Comparison of ENCODE assay signal across 11 cellular contexts in the genomic region with DNA sequence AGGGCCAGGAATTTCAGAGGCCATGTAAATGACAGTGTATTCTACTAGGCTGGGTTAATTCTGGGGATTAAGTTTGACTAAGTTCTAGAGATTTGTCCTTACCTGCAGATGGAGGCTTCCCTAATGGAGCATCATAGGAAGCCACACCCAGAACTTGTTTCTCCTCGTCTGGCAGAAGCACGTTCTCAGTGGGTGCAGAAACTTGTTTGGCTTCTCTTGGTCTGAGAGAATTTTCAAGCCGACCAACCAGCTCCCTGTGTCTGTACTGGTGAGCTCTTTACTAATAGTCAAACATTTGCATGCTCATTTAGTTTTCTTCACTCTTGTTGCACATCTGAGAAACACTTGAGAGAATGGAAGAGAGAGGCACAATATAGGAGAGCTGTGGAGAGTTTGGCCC. TPM values are rescaled to one million over a fixed set of nuclear protein-coding genes. Genes with fewer than 3 reads are reported as not detected.
DNase-seq lines count a peak whose midpoint lies in the region; ATAC-seq and TF ChIP-seq lines count a peak whose summit lies in the region.
"Had no signal": no experiment of that assay in that cellular context is flagged by ENCODE, and none has a peak within 500 bp of the region (broad histone marks: within the 10 kb centered on the region; RNA-seq: fewer than 3 reads in every experiment).

No MANE protein-coding gene starts in this region.

- POLR2A ChIA-PET in activated CD8-positive, alpha-beta T cell treated with anti-CD3 and anti-CD28 coated beads for 36 hours (lab: Charles Lee): interaction anchor here (0.5 to 2.8 kb wide), 2 partner anchors 21 to 49 kb away, joined by 3 to 10 read pairs; a partner anchor contains a TSS

- H3K4me3 Mint-ChIP-seq in CD4-positive, CD25-positive, alpha-beta regulatory T cell: peak overlapping the region; percentile 90 to 95 (median 94)
- peak overlapping the region; percentile 54 for H3K4me3 Mint-ChIP-seq in activated CD8-positive, alpha-beta T cell treated with anti-CD3 and anti-CD28 coated beads for 36 hours
- peak overlapping the region; percentile 76 for H3K4me3 Mint-ChIP-seq in memory B cell

- TF ChIP-seq CTCF in activated CD8-positive, alpha-beta T cell treated with anti-CD3 and anti-CD28 coated beads for 36 hours (IDR thresholded peaks at IDR 0.05): no peak
- no peak for TF ChIP-seq CTCF in psoas muscle (IDR thresholded peaks at IDR 0.05)
- no peak for TF ChIP-seq CTCF in lower lobe of right lung (IDR thresholded peaks at IDR 0.05)

- peaks cover 13% of the 10 kb centered on the region for H3K27me3 Mint-ChIP-seq in CD4-positive, CD25-positive, alpha-beta regulatory T cell
- no peaks in the 10 kb centered on the region for H3K27me3 Mint-ChIP-seq in activated CD8-positive, alpha-beta T cell treated with anti-CD3 and anti-CD28 coated beads for 36 hours
- no peaks in the 10 kb centered on the region for H3K27me3 Mint-ChIP-seq in memory B cell

- H3K4me1 ChIP-seq in CD4-positive, CD25-positive, alpha-beta regulatory T cell (ENCODE audit: control insufficient read depth, insufficient read depth, low read length, poor library complexity, severe bottlenecking): peaks cover 20% of the 10 kb centered on the region
- H3K4me1 ChIP-seq in psoas muscle: no peaks in the 10 kb centered on the region
- H3K4me1 ChIP-seq in lower lobe of right lung: peaks cover 13% of the 10 kb centered on the region

- ATAC-seq in CD4-positive, CD25-positive, alpha-beta regulatory T cell (ENCODE audit: low read depth in 2 of 2): no peak
- ATAC-seq in GM21717 (IDR thresholded peaks at IDR 0.05; ENCODE audit: unreplicated experiment) (peak; percentile 31), memory B cell (ENCODE audit: low read depth) (no peak), psoas muscle (no peak), lower lobe of right lung (no peak)
- ATAC-seq in activated CD8-positive, alpha-beta T cell treated with anti-CD3 and anti-CD28 coated beads for 36 hours: no peak

- H3K9me3 ChIP-seq in CD4-positive, CD25-positive, alpha-beta regulatory T cell (ENCODE audit: control insufficient read depth in 2 of 2, low read length in 2 of 2): no peaks in the 10 kb centered on the region
- H3K9me3 ChIP-seq in psoas muscle (no peaks in the 10 kb centered on the region), lower lobe of right lung (no peaks in the 10 kb centered on the region)

- no peak overlapping the region for H3K4me3 ChIP-seq in CD4-positive, CD25-positive, alpha-beta regulatory T cell (ENCODE audit: low read depth, low read length)
- H3K4me3 ChIP-seq in psoas muscle: no peak overlapping the region
- H3K4me3 ChIP-seq in lower lobe of right lung: no peak overlapping the region

- no peaks in the 10 kb centered on the region for H3K36me3 ChIP-seq in CD4-positive, CD25-positive, alpha-beta regulatory T cell (ENCODE audit: control insufficient read depth, insufficient read depth, low read length)
- H3K36me3 ChIP-seq in psoas muscle (ENCODE audit: insufficient read depth in 1 of 2, low read depth in 1 of 2): no peaks in the 10 kb centered on the region
- no peaks in the 10 kb centered on the region for H3K36me3 ChIP-seq in lower lobe of right lung

- no peak overlapping the region for H3K27ac ChIP-seq in CD4-positive, CD25-positive, alpha-beta regulatory T cell (ENCODE audit: insufficient read depth, low read length, poor library complexity, severe bottlenecking)
- H3K27ac ChIP-seq in psoas muscle: no peak overlapping the region
- H3K27ac ChIP-seq in lower lobe of right lung: no peak overlapping the region

- peaks cover 0 to 2% (median 0%) of the 10 kb centered on the region in 7 donors for H3K9me3 Mint-ChIP-seq in CD4-positive, CD25-positive, alpha-beta regulatory T cell
- H3K9me3 Mint-ChIP-seq in activated CD8-positive, alpha-beta T cell treated with anti-CD3 and anti-CD28 coated beads for 36 hours: no peaks in the 10 kb centered on the region
- H3K9me3 Mint-ChIP-seq in memory B cell: no peaks in the 10 kb centered on the region

- H3K36me3 Mint-ChIP-seq in CD4-positive, CD25-positive, alpha-beta regulatory T cell: no peaks in the 10 kb centered on the region
- no peaks in the 10 kb centered on the region for H3K36me3 Mint-ChIP-seq in activated CD8-positive, alpha-beta T cell treated with anti-CD3 and anti-CD28 coated beads for 36 hours (ENCODE audit: low read depth)
- H3K36me3 Mint-ChIP-seq in memory B cell: peaks cover 2% of the 10 kb centered on the region

- intact Hi-C loops in activated CD8-positive, alpha-beta T cell treated with anti-CD3 and anti-CD28 coated beads for 36 hours (cut with micrococcal nuclease): no loop called here
- intact Hi-C loops in psoas muscle (cut with DNase I) (loop anchor here in 1 of 2 donors (2.0 kb wide), 1 partner anchor 21 kb away; a partner anchor contains a TSS), lower lobe of right lung (cut with DNase I) (no loop called here)

- DNase-seq in CD4-positive, CD25-positive, alpha-beta regulatory T cell: no peak
- no peak for DNase-seq in activated CD8-positive, alpha-beta T cell treated with anti-CD3 and anti-CD28 coated beads for 36 hours
- DNase-seq in memory B cell (ENCODE audit: low spot score in 2 of 2): no peak
- no peak for DNase-seq in A172 (ENCODE audit: low spot score)
- DNase-seq in psoas muscle: no peak
- no peak for DNase-seq in lower lobe of right lung
- DNase-seq in NCI-H146 (lab: John Stamatoyannopoulos, UW): no peak
- DNase-seq: effector memory CD4-positive, alpha-beta T cell; HCEC 1CT; NCI-H187 treated with DMSO at 0.1 percent for 48 hours had no signal

- H3K4me1 Mint-ChIP-seq in CD4-positive, CD25-positive, alpha-beta regulatory T cell: peaks cover 7 to 33% (median 24%) of the 10 kb centered on the region in 4 donors
- peaks cover 19% of the 10 kb centered on the region for H3K4me1 Mint-ChIP-seq in activated CD8-positive, alpha-beta T cell treated with anti-CD3 and anti-CD28 coated beads for 36 hours (ENCODE audit: low read depth)
- H3K4me1 Mint-ChIP-seq in memory B cell: peaks cover 24% of the 10 kb centered on the region

- CTCF ChIA-PET in activated CD8-positive, alpha-beta T cell treated with anti-CD3 and anti-CD28 coated beads for 36 hours (lab: Charles Lee): interaction anchor here (0.7 to 3.9 kb wide), 7 partner anchors 9 to 83 kb away, joined by 3 to 16 read pairs (median 4); a partner anchor contains a TSS

- H3K27ac Mint-ChIP-seq in CD4-positive, CD25-positive, alpha-beta regulatory T cell: peak overlapping the region; percentile 82 to 91 (median 82)
- peak overlapping the region; percentile 53 for H3K27ac Mint-ChIP-seq in activated CD8-positive, alpha-beta T cell treated with anti-CD3 and anti-CD28 coated beads for 36 hours
- peak overlapping the region; percentile 98 for H3K27ac Mint-ChIP-seq in memory B cell

- WGBS in psoas muscle, 3 donors: 77 to 87% (median 80%) methylated on average over 3 of the region's 3 CpGs

- no peaks in the 10 kb centered on the region for H3K27me3 ChIP-seq in CD4-positive, CD25-positive, alpha-beta regulatory T cell (ENCODE audit: control insufficient read depth, insufficient read depth, low read length)
- no peaks in the 10 kb centered on the region for H3K27me3 ChIP-seq in psoas muscle (ENCODE audit: insufficient read depth in 3 of 3, low read length in 2 of 3)
- no peaks in the 10 kb centered on the region for H3K27me3 ChIP-seq in lower lobe of right lung (ENCODE audit: low read depth)

RNA-seq across cellular contexts. Expression of a gene that starts 0.9 kb away (rescaled TPM):
- 3.5 TPM for total RNA-seq in CD4-positive, CD25-positive, alpha-beta regulatory T cell
- 1 to 10 TPM; 1.6 to 3.7 (median 2.5) TPM for polyA plus RNA-seq in CD4-positive, CD25-positive, alpha-beta regulatory T cell
- total RNA-seq in activated CD8-positive, alpha-beta T cell treated with anti-CD3 and anti-CD28 coated beads for 36 hours: 1 to 10 TPM; 4.1 to 4.7 TPM
- total RNA-seq in A172 (2014; rRNA removed; shearing (Covaris generic)): 11.9 and 23.3 TPM in 2 replicates
- total RNA-seq in psoas muscle: 1 to 10 TPM; 1.6 to 6.1 (median 4.4) TPM
- 1 to 10 TPM; 1.1 to 2.1 (median 1.2) TPM for polyA plus RNA-seq in psoas muscle
- total RNA-seq in lower lobe of right lung: 25.2 TPM

RNA-seq across cellular contexts. Expression of a gene that starts 20.7 kb away (rescaled TPM):
- total RNA-seq in CD4-positive, CD25-positive, alpha-beta regulatory T cell: 9.3 TPM
- polyA plus RNA-seq in CD4-positive, CD25-positive, alpha-beta regulatory T cell: 10 to 100 TPM; 37.0 to 52.8 (median 40.7) TPM
- total RNA-seq in activated CD8-positive, alpha-beta T cell treated with anti-CD3 and anti-CD28 coated beads for 36 hours: 10 to 100 TPM; 30.5 to 32.8 TPM
- total RNA-seq in A172 (2014; rRNA removed; shearing (Covaris generic)): 54.2 and 83.0 TPM in 2 replicates
- total RNA-seq in psoas muscle: 1 to 10 TPM; 4.9 to 6.2 (median 5.7) TPM
- polyA plus RNA-seq in psoas muscle: 10 to 100 TPM in 2 of 3 donors, 1 to 10 TPM in 1; 8.8 to 18.0 (median 12.7) TPM
- 14.5 TPM for total RNA-seq in lower lobe of right lung
